In genomic region chr6:27280064-27280539, GRCh38 we compare ENCODE assay signal across 8 cellular contexts. TPM values are rescaled to one million over a fixed set of nuclear protein-coding genes. Genes with fewer than 3 reads are reported as not detected.
DNase-seq lines count a peak whose midpoint lies in the region; ATAC-seq, FAIRE-seq and TF ChIP-seq lines count a peak whose summit lies in the region.

No MANE protein-coding gene starts in this region.

- peaks cover 23% of the 10 kb centered on the region for H3K27me3 ChIP-seq in AG04450 (ENCODE audit: control insufficient read depth, insufficient read depth, low read length)
- H3K27me3 ChIP-seq in Peyer's patch: peaks cover 0 to 15% of the 10 kb centered on the region in 2 donors

- CTCF ChIA-PET in AG04450 (lab: Charles Lee): interaction anchor here (0.8 kb wide), 1 partner anchor 472 kb away, joined by 4 read pairs; no protein-coding TSS in a partner anchor

- H3K4me3 ChIP-seq in AG04450 (ENCODE audit: low read depth, low read length) (peak overlapping the region; percentile 56), Peyer's patch (no peak overlapping the region)

- POLR2A ChIA-PET in AG04450 (lab: Yijun Ruan, JAX): interaction anchor here (0.7 kb wide), 1 partner anchor 528 kb away, joined by 3 read pairs; a partner anchor contains a TSS

- no peak for ATAC-seq in GM19035 (IDR thresholded peaks at IDR 0.05; ENCODE audit: unreplicated experiment)

- H3K9me3 ChIP-seq in AG04450 (ENCODE audit: control insufficient read depth, insufficient read depth, low read length): no peaks in the 10 kb centered on the region; the same call in none of the 2 replicates
- peaks cover 0 to 14% (median 0%) of the 10 kb centered on the region in 4 donors for H3K9me3 ChIP-seq in Peyer's patch

- H3K36me3 ChIP-seq in Peyer's patch: no peaks in the 10 kb centered on the region

- H3K27ac ChIP-seq in AG04450 (ENCODE audit: low read depth, low read length): no peak overlapping the region
- no peak overlapping the region for H3K27ac ChIP-seq in Peyer's patch

- TF ChIP-seq CTCF in AG04450 (IDR thresholded peaks at IDR 0.05; ENCODE audit: low read depth, low read length) (no peak), Peyer's patch (IDR thresholded peaks at IDR 0.05) (no peak)

- no peak for TF ChIP-seq POLR2A in Peyer's patch (IDR thresholded peaks at IDR 0.05)

- peak; percentile 13 for DNase-seq in AG04450 (ENCODE audit: low read depth, low spot score)
- peak; percentile 34 for DNase-seq in HCEC 1CT
- DNase-seq in RCC 7860 (ENCODE audit: low spot score): peak; percentile 72
- peak; percentile 36 for DNase-seq in dedifferentiated amniotic fluid mesenchymal stem cell (ENCODE audit: extremely low spot score)
- DNase-seq in retina: peak; percentile 67
- no peak for DNase-seq in Peyer's patch
- no peak for DNase-seq in hypothalamus (lab: John Stamatoyannopoulos, UW)

- no peaks in the 10 kb centered on the region for H3K4me1 ChIP-seq in Peyer's patch

- FAIRE-seq in RCC 7860 (lab: Jason Lieb, UNC): no peak

RNA-seq across cellular contexts. Expression of gene POM121L2, which starts 32.0 kb away (rescaled TPM):
- not detected in 2 replicates for polyA plus RNA-seq in AG04450 (2011; rRNA removed)
- not detected in 2 replicates for polyA minus RNA-seq in AG04450 (2011; rRNA and poly(A)+ RNA removed)
- not detected for total RNA-seq in Peyer's patch

RNA-seq across cellular contexts. Expression of gene PRSS16, which starts 32.6 kb away (rescaled TPM):
- polyA plus RNA-seq in AG04450 (2011; rRNA removed): 0.02 and 0.16 TPM in 2 replicates
- not detected in 2 replicates for polyA minus RNA-seq in AG04450 (2011; rRNA and poly(A)+ RNA removed)
- total RNA-seq in Peyer's patch: 10 to 100 TPM in 3 of 4 donors, 1 to 10 TPM in 1; 5.0 to 37.1 (median 29.8) TPM

Comparison
In these comparisons a context has a peak if more than half of its experiments do, and no peak if none do; other contexts are left out.
1. DNase-seq: peak in AG04450 (single experiment), HCEC 1CT (single experiment), RCC 7860 (single experiment), dedifferentiated amniotic fluid mesenchymal stem cell (single experiment) and retina (single experiment); none in Peyer's patch (0 of 3) and hypothalamus (0 of 51).